21 cellular contexts compared by ENCODE assay signal in the genomic region with DNA sequence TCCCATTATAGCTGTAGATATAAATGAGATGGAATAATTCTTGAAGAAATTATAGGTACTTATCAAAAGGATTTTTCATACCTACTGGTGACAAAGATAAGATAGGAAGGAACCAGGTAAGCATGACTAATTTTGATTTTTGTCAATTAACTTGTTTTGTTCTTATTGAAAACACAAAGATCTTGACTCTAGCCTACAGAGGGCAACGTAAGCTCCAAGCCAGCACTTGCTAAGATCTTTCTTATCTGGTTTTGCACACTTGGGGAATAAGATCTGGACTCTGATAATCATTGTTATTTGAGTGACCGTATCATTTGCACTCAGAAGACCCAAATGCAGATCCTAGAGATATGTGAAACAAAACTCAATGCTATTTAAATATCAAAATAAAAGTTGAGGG.
DNase-seq lines count a peak whose midpoint lies in the region; TF ChIP-seq lines count a peak whose summit lies in the region.
"Had no signal": no experiment of that assay in that cellular context is flagged by ENCODE, and none has a peak within 500 bp of the region (broad histone marks: within the 10 kb centered on the region; RNA-seq: fewer than 3 reads in every experiment).

No MANE protein-coding gene starts in this region.

- H3K4me2 ChIP-seq in osteoblast (ENCODE audit: insufficient read depth, low read length), result no peak overlapping the region
- H3K4me2 ChIP-seq: BLaER1 treated with 17β-estradiol and CSF1 and Interleukin-3, amounts not matched to agents 10 nM and 100 nM had no signal

- no peak overlapping the region for H3K27ac ChIP-seq in osteoblast (ENCODE audit: low read depth, low read length)
- H3K27ac ChIP-seq: BLaER1 treated with 17β-estradiol and CSF1 and Interleukin-3, amounts not matched to agents 10 nM and 100 nM; skin epidermis; testis; uterus had no signal

- no peaks in the 10 kb centered on the region for H4K20me1 ChIP-seq in osteoblast (ENCODE audit: insufficient read depth, low read length)
- H4K20me1 ChIP-seq: BLaER1 treated with 17β-estradiol and CSF1 and Interleukin-3, amounts not matched to agents 10 nM and 100 nM had no signal

- TF ChIP-seq CTCF in epithelial cell of esophagus (IDR thresholded peaks at IDR 0.05; ENCODE audit: insufficient read depth, low read depth, low read length, missing control alignments), result peak; percentile 27
- peak; percentile 39 for TF ChIP-seq CTCF in osteoblast (IDR thresholded peaks at IDR 0.05; ENCODE audit: extremely low read depth, low read depth, low read length)

- in situ Hi-C loops in HAP-1 (cut with MboI; ENCODE audit: low sequenced_read_pairs) (no loop called here), SK-MEL-5 (cut with HindIII; ENCODE audit: low pct_unique_long_range_greater_than_20kb, low sequenced_read_pairs) (no loop called here)

- peak; percentile 15 to 88 for DNase-seq in HAP-1 (ENCODE audit: low spot score in 2 of 2)
- DNase-seq in SK-MEL-5 (ENCODE audit: low read depth, low spot score), result peak; percentile 30
- DNase-seq in epithelial cell of esophagus (ENCODE audit: low read depth), result peak; percentile 9
- peak; percentile 41 for DNase-seq in osteoblast (ENCODE audit: insufficient read length, low spot score, missing footprints)
- DNase-seq in retina, result no peak
- no peak for DNase-seq in NCI-H524 (lab: John Stamatoyannopoulos, UW)
- no peak for DNase-seq in LoVo (ENCODE audit: low spot score)
- DNase-seq: activated CD4-positive, alpha-beta T cell treated with anti-CD3 and anti-CD28 coated beads, Interleukin-2, amount 50 U/mL, for 1 hour; activated naive CD4-positive, alpha-beta T cell treated with anti-CD3 and anti-CD28 coated beads, Interleukin-2, amount 50 U/mL, for 16 hours; aorta; effector memory CD4-positive, alpha-beta T cell; left ventricle myocardium superior; midbrain; NCI-H187; NCI-H774; stimulated activated CD4-positive, alpha-beta T cell treated with anti-CD3 and anti-CD28 coated beads, Interleukin-2, amount 100 ng/mL, for 24 hours; T-helper 17 cell; testis; uterus had no signal

- H3K4me3 ChIP-seq in HAP-1, result no peak overlapping the region
- no peak overlapping the region for H3K4me3 ChIP-seq in epithelial cell of esophagus (ENCODE audit: low read length)
- H3K4me3 ChIP-seq in osteoblast (ENCODE audit: insufficient read depth, low read length), result no peak overlapping the region
- H3K4me3 ChIP-seq: BLaER1 treated with 17β-estradiol and CSF1 and Interleukin-3, amounts not matched to agents 10 nM and 100 nM; skin epidermis; testis; uterus had no signal

- H3K4me1 ChIP-seq in HAP-1 (peaks cover 16% of the 10 kb centered on the region), osteoblast (ENCODE audit: insufficient read depth, low read length) (peaks cover 5% of the 10 kb centered on the region)
- H3K4me1 ChIP-seq: BLaER1 treated with 17β-estradiol and CSF1 and Interleukin-3, amounts not matched to agents 10 nM and 100 nM; uterus had no signal

- H3K36me3 ChIP-seq in HAP-1 (replicated peaks) (no peaks in the 10 kb centered on the region), osteoblast (ENCODE audit: insufficient read depth, low read length) (no peaks in the 10 kb centered on the region)
- H3K36me3 ChIP-seq: BLaER1 treated with 17β-estradiol and CSF1 and Interleukin-3, amounts not matched to agents 10 nM and 100 nM; uterus had no signal

- H3K79me2 ChIP-seq in osteoblast (ENCODE audit: insufficient read depth, low read length), result no peaks in the 10 kb centered on the region

- H3K9me3 ChIP-seq in HAP-1 (no peaks in the 10 kb centered on the region), osteoblast (ENCODE audit: low read depth, low read length) (no peaks in the 10 kb centered on the region)
- H3K9me3 ChIP-seq: BLaER1 treated with 17β-estradiol and CSF1 and Interleukin-3, amounts not matched to agents 10 nM and 100 nM; testis; uterus had no signal

- H3K27me3 ChIP-seq in HAP-1 (ENCODE audit: low read depth) (no peaks in the 10 kb centered on the region), osteoblast (ENCODE audit: insufficient read depth, low read length) (no peaks in the 10 kb centered on the region)
- H3K27me3 ChIP-seq: BLaER1 treated with 17β-estradiol and CSF1 and Interleukin-3, amounts not matched to agents 10 nM and 100 nM; testis; uterus had no signal

- no peak overlapping the region for H2AFZ ChIP-seq in osteoblast (ENCODE audit: low read length)

Comparison
In these comparisons a context has a peak if more than half of its experiments do, and no peak if none do; other contexts are left out.
1. DNase-seq: peak in HAP-1 (2 of 2), SK-MEL-5 (single experiment), epithelial cell of esophagus (single experiment) and osteoblast (single experiment); none in retina (single experiment), NCI-H524 (0 of 2) and LoVo (single experiment).